32 cellular contexts compared by ENCODE assay signal in the genomic region with DNA sequence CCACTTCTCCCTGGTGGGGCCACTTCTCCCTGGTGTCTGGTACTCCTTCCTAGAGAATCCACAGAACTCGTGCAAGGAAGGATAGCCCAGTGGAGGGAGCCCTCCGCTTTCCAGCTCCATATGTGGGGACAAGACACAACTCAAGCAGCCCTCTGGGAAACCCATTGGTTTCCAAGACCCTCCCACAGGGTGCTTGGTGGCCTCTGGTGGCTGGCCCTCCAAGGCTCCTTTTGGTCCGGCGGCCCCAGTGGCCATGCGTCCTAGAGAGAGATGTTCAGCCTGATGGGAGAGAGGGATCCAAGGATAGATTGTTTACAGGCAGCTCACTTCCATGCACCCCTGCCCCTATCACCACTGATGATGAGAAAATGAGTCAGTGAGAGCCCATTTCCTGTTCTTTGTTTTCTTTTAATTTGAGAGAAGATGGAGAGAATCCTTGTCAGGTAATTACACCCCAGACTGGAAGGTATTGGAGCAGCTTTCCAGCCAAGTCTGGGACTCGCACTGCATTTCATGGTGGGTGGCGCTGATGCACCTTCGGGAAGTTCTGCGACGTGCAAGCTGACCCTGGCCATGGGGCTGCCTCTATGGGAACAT.
DNase-seq lines count a peak whose midpoint lies in the region; ATAC-seq and TF ChIP-seq lines count a peak whose summit lies in the region.
"Had no signal": no experiment of that assay in that cellular context is flagged by ENCODE, and none has a peak within 500 bp of the region (broad histone marks: within the 10 kb centered on the region; RNA-seq: fewer than 3 reads in every experiment).

No MANE protein-coding gene starts in this region.

- H3K27me3 Mint-ChIP-seq in osteocyte (ENCODE audit: unreplicated experiment) = no peaks in the 10 kb centered on the region

- POLR2A ChIA-PET in SK-N-SH (lab: Yijun Ruan, JAX) = no interaction called here

- no peak overlapping the region for H2AFZ ChIP-seq in SK-N-SH (ENCODE audit: low read depth)
- H2AFZ ChIP-seq: neural progenitor cell had no signal

- ATAC-seq in SK-N-SH treated with all-trans-retinoic acid at 6 μM for 48 hours = no peak
- ATAC-seq: A549, left cardiac atrium, right lobe of liver had no signal

- no peaks in the 10 kb centered on the region for H3K36me3 ChIP-seq in SK-N-SH (replicated peaks in 1 of 2; ENCODE audit: control insufficient read depth in 1 of 2, insufficient read depth in 2 of 2, low read length in 1 of 2)
- H3K36me3 ChIP-seq: neural progenitor cell, right lobe of liver had no signal

- H3K9me3 Mint-ChIP-seq in osteocyte (ENCODE audit: unreplicated experiment) = no peaks in the 10 kb centered on the region
- H3K9me3 Mint-ChIP-seq: activated T-cell treated with anti-CD3 and anti-CD28 coated beads, Interleukin-2, amount 50 U/mL, for 24 hours; CD4-positive, alpha-beta T cell; H9 had no signal

- no peaks in the 10 kb centered on the region for H3K9me2 ChIP-seq in SK-N-SH

- no peaks in the 10 kb centered on the region for H3K9me3 ChIP-seq in SK-N-SH
- H3K9me3 ChIP-seq: A549, right lobe of liver had no signal

- no peak overlapping the region for H3K4me3 Mint-ChIP-seq in osteocyte (ENCODE audit: unreplicated experiment)
- H3K4me3 Mint-ChIP-seq: activated T-cell treated with anti-CD3 and anti-CD28 coated beads, Interleukin-2, amount 50 U/mL, for 24 hours; brain; CD4-positive, alpha-beta T cell; H9; neural progenitor cell had no signal

- TF ChIP-seq CTCF in SK-N-SH (IDR thresholded peaks at IDR 0.05) (no peak), epithelial cell of esophagus (IDR thresholded peaks at IDR 0.05; ENCODE audit: insufficient read depth, low read depth, low read length, missing control alignments) (no peak), osteocyte (IDR thresholded peaks at IDR 0.05) (no peak)

- no peaks in the 10 kb centered on the region for H4K20me1 ChIP-seq in SK-N-SH (ENCODE audit: insufficient read depth)

- CTCF ChIA-PET in SK-N-SH (lab: Yijun Ruan, JAX) = no interaction called here

- no peak for TF ChIP-seq EP300 in SK-N-SH (IDR thresholded peaks at IDR 0.05; ENCODE audit: borderline replicate concordance in 1 of 2, low read depth in 1 of 2, low read length in 1 of 2)

- H3K27ac ChIP-seq in SK-N-SH (ENCODE audit: low read depth in 2 of 2, low read length in 1 of 2) = no peak overlapping the region; a peak in 1 of 4 replicates
- H3K27ac ChIP-seq: neural progenitor cell, right lobe of liver, SK-N-MC had no signal

- H3K4me1 ChIP-seq in SK-N-SH (ENCODE audit: control insufficient read depth in 1 of 2, insufficient read depth in 2 of 2, low read depth in 1 of 2, low read length in 1 of 2) = peaks cover 0 to 4% of the 10 kb centered on the region in 2 experiments; a peak in 2 of 4 replicates
- H3K4me1 ChIP-seq: neural progenitor cell, right lobe of liver had no signal

- peaks cover 12% of the 10 kb centered on the region for H3K4me1 Mint-ChIP-seq in osteocyte (ENCODE audit: unreplicated experiment)
- H3K4me1 Mint-ChIP-seq: neural progenitor cell had no signal

- TF ChIP-seq RAD21 in SK-N-SH (IDR thresholded peaks at IDR 0.05; ENCODE audit: low read length) = no peak

- 0 out of 2 replicates have a peak overlapping the region, but pooled peaks have one; percentile 33 for H3K4me2 ChIP-seq in SK-N-SH
- H3K4me2 ChIP-seq: A549, neural progenitor cell had no signal

- H3K36me3 Mint-ChIP-seq in osteocyte (ENCODE audit: unreplicated experiment) = no peaks in the 10 kb centered on the region
- H3K36me3 Mint-ChIP-seq: neural progenitor cell had no signal

- H3F3A ChIP-seq in SK-N-SH (replicated peaks; ENCODE audit: insufficient read depth) = peaks cover 4% of the 10 kb centered on the region

- no peaks in the 10 kb centered on the region for H3K79me2 ChIP-seq in SK-N-SH (ENCODE audit: insufficient read depth)

- H3K27ac Mint-ChIP-seq in osteocyte (ENCODE audit: unreplicated experiment) = no peak overlapping the region
- H3K27ac Mint-ChIP-seq: activated T-cell treated with anti-CD3 and anti-CD28 coated beads, Interleukin-2, amount 50 U/mL, for 24 hours; brain; CD4-positive, alpha-beta T cell; neural progenitor cell had no signal

- no peaks in the 10 kb centered on the region for H3K27me3 ChIP-seq in SK-N-SH (ENCODE audit: insufficient read depth)
- H3K27me3 ChIP-seq: neural progenitor cell, right lobe of liver had no signal

- 95% methylated on average over 5 of the region's 10 CpGs for WGBS in SK-N-SH (ENCODE audit: low lambda C conversion rate)

- DNase-seq in SK-N-SH (no peak), NCI-H748 treated with DMSO at 0.1 percent for 48 hours (lab: John Stamatoyannopoulos, UW) (peak; percentile 8), epithelial cell of esophagus (ENCODE audit: low read depth) (peak; percentile 41), osteocyte (ENCODE audit: extremely low spot score, unreplicated experiment) (peak; percentile 80), amygdala (lab: John Stamatoyannopoulos, UW) (no peak), superior temporal gyrus (ENCODE audit: extremely low spot score) (no peak)
- DNase-seq in activated CD4-positive, CD25-positive, alpha-beta regulatory T cell treated with anti-CD3 and anti-CD28 coated beads, Interleukin-2, amount 50 U/mL, for 72 hours = no peak
- DNase-seq: activated CD4-positive, alpha-beta T cell treated with anti-CD3 and anti-CD28 coated beads for 48 hours; activated naive CD4-positive, alpha-beta T cell; activated T-cell treated with anti-CD3 and anti-CD28 coated beads, Interleukin-2, amount 50 U/mL, for 24 hours; AML-193; CD4-positive, alpha-beta T cell; DMS 273 treated with DMSO at 0.1 percent for 48 hours; effector CD4-positive, alpha-beta T cell; GDM1; H9; head of caudate nucleus; Karpas-422; left cardiac atrium; NCI-H1694 treated with DMSO at 0.1 percent for 48 hours; NCI-H2171 treated with DMSO at 0.1 percent for 48 hours; NCI-H524 treated with DMSO at 0.1 percent for 48 hours; posterior cingulate gyrus; right lobe of liver; RPMI8226; stimulated activated CD4-positive, alpha-beta T cell treated with anti-CD3 and anti-CD28 coated beads, Interleukin-4, amount 100 ng/mL, for 1 hour; trophoblast cell had no signal

- no peak overlapping the region for H3K9ac ChIP-seq in SK-N-SH
- H3K9ac ChIP-seq: neural progenitor cell had no signal

- H3K4me3 ChIP-seq in SK-N-SH (ENCODE audit: low read depth in 2 of 2, low read length in 1 of 2) (no peak overlapping the region), epithelial cell of esophagus (ENCODE audit: low read length) (no peak overlapping the region)
- H3K4me3 ChIP-seq: A549, neural progenitor cell, right lobe of liver, SK-N-MC had no signal

TF ChIP-seq in SK-N-SH, 30 proteins besides CTCF, POLR2A, EP300 and RAD21:
- TF ChIP-seq TEAD4 (IDR thresholded peaks at IDR 0.05; ENCODE audit: borderline replicate concordance, insufficient read depth) (no peak), FOSL2 (IDR thresholded peaks at IDR 0.05; ENCODE audit: borderline replicate concordance, low read depth) (peak; percentile 44; the same call in 1 of the 2 replicates), RCOR1 (IDR thresholded peaks at IDR 0.05; ENCODE audit: low read length) (no peak), TAF1 (IDR thresholded peaks at IDR 0.05; ENCODE audit: borderline replicate concordance, low read depth, low read length) (no peak)
- TF ChIP-seq, protein P1, sequence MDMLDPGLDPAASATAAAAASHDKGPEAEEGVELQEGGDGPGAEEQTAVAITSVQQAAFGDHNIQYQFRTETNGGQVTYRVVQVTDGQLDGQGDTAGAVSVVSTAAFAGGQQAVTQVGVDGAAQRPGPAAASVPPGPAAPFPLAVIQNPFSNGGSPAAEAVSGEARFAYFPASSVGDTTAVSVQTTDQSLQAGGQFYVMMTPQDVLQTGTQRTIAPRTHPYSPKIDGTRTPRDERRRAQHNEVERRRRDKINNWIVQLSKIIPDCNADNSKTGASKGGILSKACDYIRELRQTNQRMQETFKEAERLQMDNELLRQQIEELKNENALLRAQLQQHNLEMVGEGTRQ (IDR thresholded peaks at IDR 0.05; ENCODE audit: borderline replicate concordance, low read depth, low read length) = no peak

TF ChIP-seq in SK-N-SH treated with all-trans-retinoic acid at 6 μM for 48 hours, 23 proteins besides CTCF, POLR2A, EP300 and RAD21 (continues in another document):
- TF ChIP-seq ISL1 (CRISPR knock-in tag; IDR thresholded peaks at IDR 0.05) = no peak
- no peak for TF ChIP-seq ZC3H10 (CRISPR knock-in tag; IDR thresholded peaks at IDR 0.05)
- no peak for TF ChIP-seq TOX (CRISPR knock-in tag; IDR thresholded peaks at IDR 0.05; ENCODE audit: borderline replicate concordance)
- TF ChIP-seq, protein P2, sequence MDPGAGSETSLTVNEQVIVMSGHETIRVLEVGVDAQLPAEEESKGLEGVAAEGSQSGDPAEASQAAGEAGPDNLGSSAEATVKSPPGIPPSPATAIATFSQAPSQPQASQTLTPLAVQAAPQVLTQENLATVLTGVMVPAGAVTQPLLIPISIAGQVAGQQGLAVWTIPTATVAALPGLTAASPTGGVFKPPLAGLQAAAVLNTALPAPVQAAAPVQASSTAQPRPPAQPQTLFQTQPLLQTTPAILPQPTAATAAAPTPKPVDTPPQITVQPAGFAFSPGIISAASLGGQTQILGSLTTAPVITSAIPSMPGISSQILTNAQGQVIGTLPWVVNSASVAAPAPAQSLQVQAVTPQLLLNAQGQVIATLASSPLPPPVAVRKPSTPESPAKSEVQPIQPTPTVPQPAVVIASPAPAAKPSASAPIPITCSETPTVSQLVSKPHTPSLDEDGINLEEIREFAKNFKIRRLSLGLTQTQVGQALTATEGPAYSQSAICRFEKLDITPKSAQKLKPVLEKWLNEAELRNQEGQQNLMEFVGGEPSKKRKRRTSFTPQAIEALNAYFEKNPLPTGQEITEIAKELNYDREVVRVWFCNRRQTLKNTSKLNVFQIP (CRISPR knock-in tag; IDR thresholded peaks at IDR 0.05; ENCODE audit: borderline replicate concordance, low read depth) = no peak
- no peak for TF ChIP-seq ZNF8 (CRISPR knock-in tag; IDR thresholded peaks at IDR 0.05)
- no peak for TF ChIP-seq ESRRG (CRISPR knock-in tag; IDR thresholded peaks at IDR 0.05)
- TF ChIP-seq SNAI2 (CRISPR knock-in tag; IDR thresholded peaks at IDR 0.05) = no peak
- TF ChIP-seq ZFP30 (CRISPR knock-in tag; IDR thresholded peaks at IDR 0.05) = no peak
- no peak for TF ChIP-seq GLIS3 (CRISPR knock-in tag; IDR thresholded peaks at IDR 0.05)
- TF ChIP-seq ZFP3 (CRISPR knock-in tag; IDR thresholded peaks at IDR 0.05) = no peak

Comparison
In these comparisons a context has a peak if more than half of its experiments do, and no peak if none do; other contexts are left out.
1. DNase-seq: peak in NCI-H748 treated with DMSO at 0.1 percent for 48 hours (single experiment), epithelial cell of esophagus (single experiment) and osteocyte (single experiment); none in SK-N-SH (single experiment), amygdala (0 of 56), activated CD4-positive, CD25-positive, alpha-beta regulatory T cell treated with anti-CD3 and anti-CD28 coated beads, Interleukin-2, amount 50 U/mL, for 72 hours (single experiment) and superior temporal gyrus (single experiment).